11 cellular contexts compared by ENCODE assay signal in the genomic region with DNA sequence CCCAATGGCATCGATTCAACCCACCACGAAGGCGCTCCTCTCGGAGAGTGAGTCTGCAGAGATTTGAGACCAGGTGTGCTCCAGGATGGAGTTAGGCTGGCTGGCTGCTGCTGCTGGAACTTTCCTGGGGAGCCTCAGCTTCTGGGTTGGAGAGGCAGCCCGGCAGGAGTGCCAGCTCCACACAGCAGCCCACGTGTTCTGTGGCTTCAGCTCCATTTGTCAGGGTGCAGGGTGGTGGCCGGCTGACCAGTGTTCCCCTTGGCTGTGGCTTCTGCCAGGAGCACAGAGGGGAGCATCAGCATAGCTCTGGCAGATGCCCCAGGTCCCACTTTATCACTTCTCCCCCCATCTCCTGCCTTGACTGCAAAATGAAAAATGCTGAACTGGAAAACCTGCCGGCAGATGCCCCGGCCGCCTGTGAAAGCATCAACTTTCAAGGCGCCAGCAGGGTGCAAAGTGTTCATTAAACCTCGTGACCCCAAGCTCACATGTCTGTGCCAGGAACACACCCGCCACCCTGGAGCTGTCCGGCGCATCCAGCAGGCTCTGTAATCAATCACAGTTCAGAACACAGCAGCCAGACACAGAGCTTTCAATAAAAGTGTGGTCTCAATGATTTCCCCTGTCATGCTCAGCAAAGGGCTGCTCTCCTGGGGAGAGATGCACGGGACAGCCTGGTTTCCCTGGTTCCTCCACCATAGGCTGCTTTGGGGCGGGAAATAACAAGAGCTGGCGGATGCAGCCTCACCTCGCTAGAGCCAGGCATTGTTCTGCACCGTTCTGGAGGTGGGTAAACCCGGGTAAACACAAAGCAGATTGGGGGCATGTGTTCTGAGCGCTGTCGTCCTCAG. TPM values are rescaled to one million over a fixed set of nuclear protein-coding genes. Genes with fewer than 3 reads are reported as not detected.
DNase-seq lines count a peak whose midpoint lies in the region; ATAC-seq and TF ChIP-seq lines count a peak whose summit lies in the region.
"Had no signal": no experiment of that assay in that cellular context is flagged by ENCODE, and none has a peak within 500 bp of the region (broad histone marks: within the 10 kb centered on the region; RNA-seq: fewer than 3 reads in every experiment).

No MANE protein-coding gene starts in this region.

- H3K4me1 ChIP-seq in SK-N-SH (ENCODE audit: control insufficient read depth in 1 of 2, insufficient read depth in 2 of 2, low read depth in 1 of 2, low read length in 1 of 2) (peaks cover 0 to 36% of the 10 kb centered on the region in 2 experiments; a peak in 1 of 4 replicates), neural progenitor cell (peaks cover 13% of the 10 kb centered on the region)

- WGBS in SK-N-SH (ENCODE audit: low lambda C conversion rate) = 18% methylated on average over 20 of the region's 23 CpGs

- no peaks in the 10 kb centered on the region for H3K27me3 ChIP-seq in H7 (ENCODE audit: control insufficient read depth, insufficient read depth, low read length)
- peaks cover 27% of the 10 kb centered on the region for H3K27me3 ChIP-seq in SK-N-SH (ENCODE audit: insufficient read depth)
- H3K27me3 ChIP-seq in neural progenitor cell = peaks cover 34% of the 10 kb centered on the region

- TF ChIP-seq CTCF in SK-N-SH (IDR thresholded peaks at IDR 0.05) (no peak), neural progenitor cell (IDR thresholded peaks at IDR 0.05) (no peak)

- CTCF ChIA-PET in SK-N-SH (lab: Yijun Ruan, JAX) = interaction anchor here (1.0 to 3.3 kb wide), 12 partner anchors 11 to 274 kb away, joined by 3 to 17 read pairs (median 4); a partner anchor contains a TSS

- H3K9me3 ChIP-seq in SK-N-SH (no peaks in the 10 kb centered on the region), neural progenitor cell (ENCODE audit: low read depth) (no peaks in the 10 kb centered on the region)

- no peak for TF ChIP-seq RAD21 in SK-N-SH (IDR thresholded peaks at IDR 0.05; ENCODE audit: low read length)

- no peak overlapping the region for H3K4me2 ChIP-seq in SK-N-SH
- peak overlapping the region; percentile 35 for H3K4me2 ChIP-seq in neural progenitor cell

- DNase-seq in H7 (peak; percentile 79), NCI-H128 (lab: John Stamatoyannopoulos, UW; ENCODE audit: unreplicated experiment) (peak; percentile 68), SK-N-SH (peak; percentile 69), neural progenitor cell (ENCODE audit: low spot score) (peak; percentile 58)
- no peak for DNase-seq in activated naive CD4-positive, alpha-beta T cell treated with anti-CD3 and anti-CD28 coated beads, Interleukin-2, amount 50 U/mL, for 16 hours
- DNase-seq: activated naive CD4-positive, alpha-beta T cell treated with anti-CD3 and anti-CD28 coated beads, Interleukin-2, amount 10 ng/mL, durations not matched to agents 7 days and 5 days; stimulated activated CD4-positive, alpha-beta T cell treated with anti-CD3 and anti-CD28 coated beads, Interleukin-4, amount 100 ng/mL, for 1 hour had no signal

- H3K4me3 Mint-ChIP-seq in neural progenitor cell = peak overlapping the region; percentile 41
- H3K4me3 Mint-ChIP-seq: activated naive CD4-positive, alpha-beta T cell treated with anti-CD3 and anti-CD28 coated beads, Interleukin-2, amount 10 ng/mL, durations not matched to agents 7 days and 5 days had no signal

- peaks cover 44% of the 10 kb centered on the region for H3K4me1 Mint-ChIP-seq in neural progenitor cell

- H3K9me2 ChIP-seq in SK-N-SH = no peaks in the 10 kb centered on the region

- H3F3A ChIP-seq in SK-N-SH (replicated peaks; ENCODE audit: insufficient read depth) = no peaks in the 10 kb centered on the region
- peaks cover 7% of the 10 kb centered on the region for H3F3A ChIP-seq in neural progenitor cell (ENCODE audit: low read depth)

- H3K36me3 ChIP-seq in H7 (replicated peaks; ENCODE audit: control insufficient read depth, insufficient read depth, low read length) (no peaks in the 10 kb centered on the region), SK-N-SH (replicated peaks in 1 of 2; ENCODE audit: control insufficient read depth in 1 of 2, insufficient read depth in 2 of 2, low read length in 1 of 2) (no peaks in the 10 kb centered on the region), neural progenitor cell (no peaks in the 10 kb centered on the region)
- H3K36me3 ChIP-seq: WERI-Rb-1 had no signal

- POLR2A ChIA-PET in SK-N-SH (lab: Yijun Ruan, JAX) = no interaction called here

- TF ChIP-seq EP300 in SK-N-SH (IDR thresholded peaks at IDR 0.05; ENCODE audit: borderline replicate concordance in 1 of 2, low read depth in 1 of 2, low read length in 1 of 2) = no peak

- H2AFZ ChIP-seq in SK-N-SH (ENCODE audit: low read depth) = no peak overlapping the region
- H2AFZ ChIP-seq in neural progenitor cell (replicated peaks) = no peak overlapping the region

- H3K27me3 Mint-ChIP-seq in neural progenitor cell (ENCODE audit: insufficient read depth, low read depth) = peaks cover 8% of the 10 kb centered on the region

- H3K79me2 ChIP-seq in SK-N-SH (ENCODE audit: insufficient read depth) (no peaks in the 10 kb centered on the region), neural progenitor cell (ENCODE audit: low read depth) (no peaks in the 10 kb centered on the region)

- H3K4me3 ChIP-seq in H7 (ENCODE audit: insufficient read depth, low read depth, low read length) = no peak overlapping the region
- no peak overlapping the region; a peak in 1 of 4 replicates for H3K4me3 ChIP-seq in SK-N-SH (ENCODE audit: low read depth in 2 of 2, low read length in 1 of 2)
- no peak overlapping the region for H3K4me3 ChIP-seq in neural progenitor cell

- H3K36me3 Mint-ChIP-seq in neural progenitor cell = no peaks in the 10 kb centered on the region
- H3K36me3 Mint-ChIP-seq: activated naive CD4-positive, alpha-beta T cell treated with anti-CD3 and anti-CD28 coated beads, Interleukin-2, amount 10 ng/mL, durations not matched to agents 7 days and 5 days had no signal

- H3K27ac Mint-ChIP-seq in neural progenitor cell = peak overlapping the region; percentile 47
- H3K27ac Mint-ChIP-seq: activated naive CD4-positive, alpha-beta T cell treated with anti-CD3 and anti-CD28 coated beads, Interleukin-2, amount 10 ng/mL, durations not matched to agents 7 days and 5 days had no signal

- peaks cover 15% of the 10 kb centered on the region for H3K9me3 Mint-ChIP-seq in neural progenitor cell
- H3K9me3 Mint-ChIP-seq: activated naive CD4-positive, alpha-beta T cell treated with anti-CD3 and anti-CD28 coated beads, Interleukin-2, amount 10 ng/mL, durations not matched to agents 7 days and 5 days had no signal

- no peak for ATAC-seq in GM19397 (IDR thresholded peaks at IDR 0.05; ENCODE audit: unreplicated experiment)
- ATAC-seq in GM21786 (IDR thresholded peaks at IDR 0.05; ENCODE audit: unreplicated experiment) = no peak
- ATAC-seq in GM19328 (IDR thresholded peaks at IDR 0.05; ENCODE audit: unreplicated experiment) = no peak

- H4K20me1 ChIP-seq in SK-N-SH (ENCODE audit: insufficient read depth) (no peaks in the 10 kb centered on the region), neural progenitor cell (ENCODE audit: low read depth) (no peaks in the 10 kb centered on the region)

- no peak overlapping the region for H3K9ac ChIP-seq in SK-N-SH
- no peak overlapping the region for H3K9ac ChIP-seq in neural progenitor cell

- H3K27ac ChIP-seq in SK-N-SH (ENCODE audit: low read depth in 2 of 2, low read length in 1 of 2) (peak overlapping the region in 1 of 2 experiments; percentile 47; a peak in 2 of 4 replicates), neural progenitor cell (no peak overlapping the region)
- H3K27ac ChIP-seq: WERI-Rb-1 had no signal

TF ChIP-seq in SK-N-SH, 30 proteins besides CTCF, POLR2A, EP300 and RAD21 (continues in another document):
- TF ChIP-seq RCOR1 (IDR thresholded peaks at IDR 0.05; ENCODE audit: low read length) (peak; percentile 19; the same call in 1 of the 2 replicates), MEF2A (IDR thresholded peaks at IDR 0.05; ENCODE audit: borderline replicate concordance, low read depth) (no peak), NFIC (IDR thresholded peaks at IDR 0.05; ENCODE audit: borderline replicate concordance) (no peak), MXI1 (IDR thresholded peaks at IDR 0.05; ENCODE audit: low read depth, low read length) (peak; percentile 8), RFX5 (IDR thresholded peaks at IDR 0.05; ENCODE audit: low read length) (no peak)
- TF ChIP-seq, protein P1, sequence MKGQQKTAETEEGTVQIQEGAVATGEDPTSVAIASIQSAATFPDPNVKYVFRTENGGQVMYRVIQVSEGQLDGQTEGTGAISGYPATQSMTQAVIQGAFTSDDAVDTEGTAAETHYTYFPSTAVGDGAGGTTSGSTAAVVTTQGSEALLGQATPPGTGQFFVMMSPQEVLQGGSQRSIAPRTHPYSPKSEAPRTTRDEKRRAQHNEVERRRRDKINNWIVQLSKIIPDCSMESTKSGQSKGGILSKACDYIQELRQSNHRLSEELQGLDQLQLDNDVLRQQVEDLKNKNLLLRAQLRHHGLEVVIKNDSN (IDR thresholded peaks at IDR 0.05; ENCODE audit: borderline replicate concordance, low read depth) = no peak

RNA-seq across cellular contexts. Expression of a gene that starts 53.2 kb away (rescaled TPM):
- 60.3 and 63.0 TPM in 2 replicates for total RNA-seq in H7 (2014; rRNA removed; shearing (Covaris generic))
- 21.2 and 24.1 TPM in 2 replicates for polyA plus RNA-seq in SK-N-SH (2012; rRNA removed)
- polyA plus RNA-seq in SK-N-SH (2012; cell fraction: cytosol; rRNA removed) = 22.3 and 22.7 TPM in 2 replicates
- polyA plus RNA-seq in SK-N-SH (2012; cell fraction: nucleus; rRNA removed) = 20.1 and 28.8 TPM in 2 replicates
- total RNA-seq in neural progenitor cell (ENCODE audit: low replicate concordance) = 32.3 and 32.6 TPM in 2 replicates

RNA-seq across cellular contexts. Expression of a gene that starts 53.3 kb away (rescaled TPM):
- total RNA-seq in H7 (2014; rRNA removed; shearing (Covaris generic)) = 32.1 and 39.3 TPM in 2 replicates
- 17.5 and 19.5 TPM in 2 replicates for polyA plus RNA-seq in SK-N-SH (2012; rRNA removed)
- 14.2 and 14.8 TPM in 2 replicates for polyA plus RNA-seq in SK-N-SH (2012; cell fraction: cytosol; rRNA removed)
- polyA plus RNA-seq in SK-N-SH (2012; cell fraction: nucleus; rRNA removed) = 67.3 and 75.1 TPM in 2 replicates
- total RNA-seq in neural progenitor cell (ENCODE audit: low replicate concordance) = 37.5 and 45.1 TPM in 2 replicates
